8 cellular contexts compared by ENCODE assay signal in genomic region chr6:96897396-96898240, GRCh38. TPM values are rescaled to one million over a fixed set of nuclear protein-coding genes. Genes with fewer than 3 reads are reported as not detected.
DNase-seq lines count a peak whose midpoint lies in the region; ATAC-seq and TF ChIP-seq lines count a peak whose summit lies in the region.

Gene NDUFAF4, minus strand, starts transcription at chr6:96897891. Its CDS starts 90 bp downstream, at chr6:96897801.

- TF ChIP-seq POLR2A in GM15510 (IDR thresholded peaks at IDR 0.05; ENCODE audit: borderline replicate concordance, extremely low read depth, insufficient read length) (peak; percentile 60), uterus (IDR thresholded peaks at IDR 0.05) (peak; percentile 20 to 61)

- H3K36me3 Mint-ChIP-seq in T-helper 1 cell treated with Interleukin-12 subunit alpha and Interleukin-12 subunit beta and Interleukin-4 antibody, amounts not matched to agents 30 μg/mL and 1 μg/mL, for 36 hours (ENCODE audit: low read depth), result peaks cover 9% of the 10 kb centered on the region

- peak within 1 kb of the TSS; percentile 80 to 85 for H3K27ac ChIP-seq in uterus

- H3K27me3 Mint-ChIP-seq in T-helper 1 cell treated with Interleukin-12 subunit alpha and Interleukin-12 subunit beta and Interleukin-4 antibody, amounts not matched to agents 30 μg/mL and 1 μg/mL, for 36 hours (ENCODE audit: low read depth), result peaks cover 12% of the 10 kb centered on the region

- H3K4me3 Mint-ChIP-seq in T-helper 1 cell treated with Interleukin-12 subunit alpha and Interleukin-12 subunit beta and Interleukin-4 antibody, amounts not matched to agents 30 μg/mL and 1 μg/mL, for 36 hours, result peak within 1 kb of the TSS; percentile 85

- intact Hi-C loops in left ventricle myocardium superior (cut with micrococcal nuclease) (loop anchor here (2.0 to 10.0 kb wide), 2 partner anchors 161 to 353 kb away; no protein-coding TSS in a partner anchor), uterus (cut with DNase I; ENCODE audit: low total_unique reads) (no loop called here)

- H3K9me3 ChIP-seq in uterus, result no peaks in the 10 kb centered on the region

- peak within 1 kb of the TSS; percentile 90 to 97 for H3K4me3 ChIP-seq in uterus

- ATAC-seq in HG02885 (IDR thresholded peaks at IDR 0.05; ENCODE audit: poor library complexity, unreplicated experiment) (peak; percentile 90), left ventricle myocardium superior (peak; percentile 99)

- no peaks in the 10 kb centered on the region for H3K9me3 Mint-ChIP-seq in T-helper 1 cell treated with Interleukin-12 subunit alpha and Interleukin-12 subunit beta and Interleukin-4 antibody, amounts not matched to agents 30 μg/mL and 1 μg/mL, for 36 hours

- DNase-seq in NCI-H1694 (lab: John Stamatoyannopoulos, UW), result peak; percentile 85
- DNase-seq in amygdala (lab: John Stamatoyannopoulos, UW), result peak; percentile 55 to 97 (median 87)
- peak; percentile 98 for DNase-seq in left ventricle myocardium superior
- DNase-seq in pulmonary artery endothelial cell (ENCODE audit: low read depth, low spot score), result peak; percentile 82
- DNase-seq in uterus, result peak; percentile 95 to 96

- TF ChIP-seq CTCF in uterus (IDR thresholded peaks at IDR 0.05), result peak; percentile 91 to 95 (median 92)

- H3K27ac Mint-ChIP-seq in T-helper 1 cell treated with Interleukin-12 subunit alpha and Interleukin-12 subunit beta and Interleukin-4 antibody, amounts not matched to agents 30 μg/mL and 1 μg/mL, for 36 hours, result peak within 1 kb of the TSS; percentile 96

- H3K36me3 ChIP-seq in uterus, result no peaks in the 10 kb centered on the region

- H3K27me3 ChIP-seq in uterus, result no peaks in the 10 kb centered on the region

- H3K4me1 ChIP-seq in uterus, result no peaks in the 10 kb centered on the region

- peaks cover 18% of the 10 kb centered on the region for H3K4me1 Mint-ChIP-seq in T-helper 1 cell treated with Interleukin-12 subunit alpha and Interleukin-12 subunit beta and Interleukin-4 antibody, amounts not matched to agents 30 μg/mL and 1 μg/mL, for 36 hours (ENCODE audit: low read depth)

RNA-seq across cellular contexts. Expression of gene NDUFAF4, which starts in this region (rescaled TPM):
- total RNA-seq in left ventricle myocardium superior, result 98.0 TPM
- total RNA-seq in pulmonary artery endothelial cell, result 8.0 and 13.9 TPM in 2 replicates
- total RNA-seq in uterus, result 10 to 100 TPM; 21.1 to 88.6 (median 29.1) TPM

Comparison
In these comparisons a context has a peak if more than half of its experiments do, and no peak if none do; other contexts are left out.
1. Peak in every context shown above with its lines: DNase-seq, ATAC-seq, H3K4me3 ChIP-seq and H3K27ac ChIP-seq.